ENCODE assay signal across 18 cellular contexts in the genomic region with DNA sequence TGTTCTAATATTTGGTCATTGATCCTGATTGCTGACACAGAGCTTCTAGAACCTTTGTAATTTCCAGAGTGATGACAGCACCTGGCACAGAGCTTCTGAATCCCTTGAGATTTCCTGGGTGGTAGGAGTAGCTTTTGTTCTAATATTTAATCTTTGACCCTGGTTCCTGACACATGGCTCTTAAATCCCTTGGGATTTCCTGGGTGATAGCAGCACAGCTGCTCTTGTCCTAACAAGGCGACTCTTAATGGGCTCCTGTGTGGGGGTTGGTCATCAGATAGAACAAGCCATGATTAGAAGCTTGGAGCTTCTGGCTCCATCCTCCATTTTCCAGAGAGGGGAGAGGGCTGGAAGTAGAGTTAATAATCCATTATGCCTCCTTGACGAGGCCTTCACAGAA.
"Had no signal": no experiment of that assay in that cellular context is flagged by ENCODE, and none has a peak within 500 bp of the region (broad histone marks: within the 10 kb centered on the region; RNA-seq: fewer than 3 reads in every experiment).

No MANE protein-coding gene starts in this region.

- H3K9me3 ChIP-seq: heart left ventricle, lower lobe of right lung, right atrium auricular region, suprapubic skin had no signal

- H3K36me3 ChIP-seq: lower lobe of right lung, suprapubic skin had no signal

- H3K27me3 ChIP-seq: foreskin keratinocyte, heart left ventricle, right atrium auricular region, suprapubic skin had no signal

- ATAC-seq: activated CD4-positive, CD25-positive, alpha-beta regulatory T cell treated with anti-CD3 and anti-CD28 coated beads, Interleukin-2, amount 50 U/mL, for 24 hours; activated naive CD8-positive, alpha-beta T cell treated with anti-CD3 and anti-CD28 coated beads, Interleukin-2, amount 50 U/mL, for 24 hours; foreskin keratinocyte; heart left ventricle; left cardiac atrium; lower lobe of right lung; stimulated activated naive CD8-positive, alpha-beta T cell treated with anti-CD3 and anti-CD28 coated beads, Interleukin-15, Interleukin-2, amounts not matched to agents 100 U/mL and 50 U/mL, for 24 hours had no signal

- H3K4me1 ChIP-seq: foreskin keratinocyte, lower lobe of right lung, suprapubic skin had no signal

- H3K4me3 ChIP-seq: heart left ventricle, lower lobe of right lung, right atrium auricular region, skin epidermis, suprapubic skin had no signal

- H3K27ac ChIP-seq: foreskin keratinocyte, lower lobe of right lung, skin epidermis, suprapubic skin had no signal

- DNase-seq: activated CD4-positive, alpha-beta T cell treated with anti-CD3 and anti-CD28 coated beads, Interleukin-2, amount 50 U/mL, for 1 hour; activated naive CD4-positive, alpha-beta T cell treated with anti-CD3 and anti-CD28 coated beads for 36 hours; activated naive CD8-positive, alpha-beta T cell treated with anti-CD3 and anti-CD28 coated beads, Interleukin-2, amount 50 U/mL, for 24 hours; activated T-cell treated with anti-CD3 and anti-CD28 coated beads for 4 hours; aorta; cortex of kidney; effector CD4-positive, alpha-beta T cell; foreskin keratinocyte; heart left ventricle; left cardiac atrium; lower lobe of right lung; nephron progenitor cell; occipital lobe; stimulated activated naive CD8-positive, alpha-beta T cell treated with anti-CD3 and anti-CD28 coated beads, Interleukin-15, Interleukin-2, amounts not matched to agents 100 U/mL and 50 U/mL, for 24 hours had no signal
